In the genomic region with DNA sequence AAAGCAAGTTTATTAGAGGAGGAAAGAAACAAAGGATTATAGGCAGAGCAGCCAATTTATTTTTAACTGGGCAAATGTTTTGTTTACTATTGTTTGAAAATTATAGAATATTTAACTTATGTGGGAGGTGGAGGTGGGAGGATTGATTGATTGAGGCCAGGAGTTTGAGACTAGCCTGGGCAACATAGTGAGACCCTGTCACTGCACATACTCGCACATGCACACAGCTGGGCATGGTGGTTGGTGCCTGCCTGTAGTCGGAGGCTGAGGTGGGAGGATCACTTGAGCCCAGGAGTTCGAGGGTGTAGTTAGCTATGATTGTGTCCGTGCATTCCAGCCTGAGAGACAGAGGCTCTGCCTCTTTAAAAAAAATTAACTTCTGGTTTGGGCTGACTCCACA, we compare ENCODE assay signal across 2 cellular contexts.
TF ChIP-seq lines count a peak whose summit lies in the region.

No MANE protein-coding gene starts in this region.

TF ChIP-seq in IMR-90, 13 proteins besides CTCF, POLR2A, EP300 and RAD21:
- TF ChIP-seq CHD1 (IDR thresholded peaks at IDR 0.05; ENCODE audit: low read depth, low read length), result no peak
- TF ChIP-seq MXI1 (IDR thresholded peaks at IDR 0.05; ENCODE audit: borderline replicate concordance, low read depth, low read length), result no peak
- TF ChIP-seq FOS (IDR thresholded peaks at IDR 0.05; ENCODE audit: low read depth, low read length), result no peak
- TF ChIP-seq SMC3 (IDR thresholded peaks at IDR 0.05; ENCODE audit: low read depth, low read length), result no peak
- TF ChIP-seq, protein P1, sequence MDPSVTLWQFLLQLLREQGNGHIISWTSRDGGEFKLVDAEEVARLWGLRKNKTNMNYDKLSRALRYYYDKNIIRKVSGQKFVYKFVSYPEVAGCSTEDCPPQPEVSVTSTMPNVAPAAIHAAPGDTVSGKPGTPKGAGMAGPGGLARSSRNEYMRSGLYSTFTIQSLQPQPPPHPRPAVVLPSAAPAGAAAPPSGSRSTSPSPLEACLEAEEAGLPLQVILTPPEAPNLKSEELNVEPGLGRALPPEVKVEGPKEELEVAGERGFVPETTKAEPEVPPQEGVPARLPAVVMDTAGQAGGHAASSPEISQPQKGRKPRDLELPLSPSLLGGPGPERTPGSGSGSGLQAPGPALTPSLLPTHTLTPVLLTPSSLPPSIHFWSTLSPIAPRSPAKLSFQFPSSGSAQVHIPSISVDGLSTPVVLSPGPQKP (IDR thresholded peaks at IDR 0.05; ENCODE audit: borderline replicate concordance, low read depth, low read length), result no peak
- no peak for TF ChIP-seq NFE2L2 (IDR thresholded peaks at IDR 0.05; ENCODE audit: low read depth, low read length)
- TF ChIP-seq MAFK (IDR thresholded peaks at IDR 0.05; ENCODE audit: low read depth, low read length), result no peak
- TF ChIP-seq, protein P2, sequence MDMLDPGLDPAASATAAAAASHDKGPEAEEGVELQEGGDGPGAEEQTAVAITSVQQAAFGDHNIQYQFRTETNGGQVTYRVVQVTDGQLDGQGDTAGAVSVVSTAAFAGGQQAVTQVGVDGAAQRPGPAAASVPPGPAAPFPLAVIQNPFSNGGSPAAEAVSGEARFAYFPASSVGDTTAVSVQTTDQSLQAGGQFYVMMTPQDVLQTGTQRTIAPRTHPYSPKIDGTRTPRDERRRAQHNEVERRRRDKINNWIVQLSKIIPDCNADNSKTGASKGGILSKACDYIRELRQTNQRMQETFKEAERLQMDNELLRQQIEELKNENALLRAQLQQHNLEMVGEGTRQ (IDR thresholded peaks at IDR 0.05; ENCODE audit: low read depth, low read length), result no peak
- TF ChIP-seq MAZ (IDR thresholded peaks at IDR 0.05; ENCODE audit: borderline replicate concordance, low read depth, low read length), result no peak
- TF ChIP-seq BHLHE40 (IDR thresholded peaks at IDR 0.05; ENCODE audit: low read depth, low read length), result no peak
- TF ChIP-seq CEBPB (IDR thresholded peaks at IDR 0.05; ENCODE audit: low read depth, low read length), result no peak

TF ChIP-seq in GM12878, 131 proteins besides CTCF, POLR2A, EP300 and RAD21:
- TF ChIP-seq NFIC (IDR thresholded peaks at IDR 0.05; ENCODE audit: low read depth, low read length) (no peak), RUNX3 (IDR thresholded peaks at IDR 0.05; ENCODE audit: low read length) (no peak), HDAC6 (IDR thresholded peaks at IDR 0.05; ENCODE audit: unreplicated experiment) (no peak), RELA (IDR thresholded peaks at IDR 0.05; ENCODE audit: borderline replicate concordance, partially characterized antibody) (no peak)
- TF ChIP-seq, protein P3, sequence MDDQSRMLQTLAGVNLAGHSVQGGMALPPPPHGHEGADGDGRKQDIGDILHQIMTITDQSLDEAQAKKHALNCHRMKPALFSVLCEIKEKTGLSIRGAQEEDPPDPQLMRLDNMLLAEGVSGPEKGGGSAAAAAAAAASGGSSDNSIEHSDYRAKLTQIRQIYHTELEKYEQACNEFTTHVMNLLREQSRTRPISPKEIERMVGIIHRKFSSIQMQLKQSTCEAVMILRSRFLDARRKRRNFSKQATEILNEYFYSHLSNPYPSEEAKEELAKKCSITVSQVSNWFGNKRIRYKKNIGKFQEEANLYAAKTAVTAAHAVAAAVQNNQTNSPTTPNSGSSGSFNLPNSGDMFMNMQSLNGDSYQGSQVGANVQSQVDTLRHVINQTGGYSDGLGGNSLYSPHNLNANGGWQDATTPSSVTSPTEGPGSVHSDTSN (IDR thresholded peaks at IDR 0.05; ENCODE audit: insufficient replicate concordance, low read depth, low read length), result no peak
- TF ChIP-seq, protein P4, sequence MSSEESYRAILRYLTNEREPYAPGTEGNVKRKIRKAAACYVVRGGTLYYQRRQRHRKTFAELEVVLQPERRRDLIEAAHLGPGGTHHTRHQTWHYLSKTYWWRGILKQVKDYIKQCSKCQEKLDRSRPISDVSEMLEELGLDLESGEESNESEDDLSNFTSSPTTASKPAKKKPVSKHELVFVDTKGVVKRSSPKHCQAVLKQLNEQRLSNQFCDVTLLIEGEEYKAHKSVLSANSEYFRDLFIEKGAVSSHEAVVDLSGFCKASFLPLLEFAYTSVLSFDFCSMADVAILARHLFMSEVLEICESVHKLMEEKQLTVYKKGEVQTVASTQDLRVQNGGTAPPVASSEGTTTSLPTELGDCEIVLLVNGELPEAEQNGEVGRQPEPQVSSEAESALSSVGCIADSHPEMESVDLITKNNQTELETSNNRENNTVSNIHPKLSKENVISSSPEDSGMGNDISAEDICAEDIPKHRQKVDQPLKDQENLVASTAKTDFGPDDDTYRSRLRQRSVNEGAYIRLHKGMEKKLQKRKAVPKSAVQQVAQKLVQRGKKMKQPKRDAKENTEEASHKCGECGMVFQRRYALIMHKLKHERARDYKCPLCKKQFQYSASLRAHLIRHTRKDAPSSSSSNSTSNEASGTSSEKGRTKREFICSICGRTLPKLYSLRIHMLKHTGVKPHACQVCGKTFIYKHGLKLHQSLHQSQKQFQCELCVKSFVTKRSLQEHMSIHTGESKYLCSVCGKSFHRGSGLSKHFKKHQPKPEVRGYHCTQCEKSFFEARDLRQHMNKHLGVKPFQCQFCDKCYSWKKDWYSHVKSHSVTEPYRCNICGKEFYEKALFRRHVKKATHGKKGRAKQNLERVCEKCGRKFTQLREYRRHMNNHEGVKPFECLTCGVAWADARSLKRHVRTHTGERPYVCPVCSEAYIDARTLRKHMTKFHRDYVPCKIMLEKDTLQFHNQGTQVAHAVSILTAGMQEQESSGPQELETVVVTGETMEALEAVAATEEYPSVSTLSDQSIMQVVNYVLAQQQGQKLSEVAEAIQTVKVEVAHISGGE (CRISPR knock-in tag; IDR thresholded peaks at IDR 0.05), result no peak
